In genomic region chr13:50685491-50685890, GRCh38 we compare ENCODE assay signal across 8 cellular contexts.
DNase-seq lines count a peak whose midpoint lies in the region; ATAC-seq lines count a peak whose summit lies in the region.

No MANE protein-coding gene starts in this region.

- peaks cover 8% of the 10 kb centered on the region for H3K27me3 Mint-ChIP-seq in stimulated activated naive CD8-positive, alpha-beta T cell treated with anti-CD3 and anti-CD28 coated beads, Interleukin-15, amount 100 ng/mL, for 72 hours

- H3K4me3 Mint-ChIP-seq in stimulated activated naive CD8-positive, alpha-beta T cell treated with anti-CD3 and anti-CD28 coated beads, Interleukin-15, amount 100 ng/mL, for 72 hours, result no peak overlapping the region

- H3K4me1 Mint-ChIP-seq in stimulated activated naive CD8-positive, alpha-beta T cell treated with anti-CD3 and anti-CD28 coated beads, Interleukin-15, amount 100 ng/mL, for 72 hours, result peaks cover 14% of the 10 kb centered on the region

- ATAC-seq in left ventricle myocardium superior (peak; percentile 84), HG03280 (IDR thresholded peaks at IDR 0.05; ENCODE audit: unreplicated experiment) (no peak), HG03571 (IDR thresholded peaks at IDR 0.05; ENCODE audit: unreplicated experiment) (no peak)
- ATAC-seq in stimulated activated naive CD8-positive, alpha-beta T cell treated with anti-CD3 and anti-CD28 coated beads, Interleukin-15, amount 100 ng/mL, for 72 hours, result no peak

- DNase-seq in NCI-H1092 (lab: John Stamatoyannopoulos, UW) (peak; percentile 47), amniotic epithelial cell (ENCODE audit: low read depth) (peak; percentile 13), left ventricle myocardium superior (peak; percentile 88), stromal cell of bone marrow (ENCODE audit: low read depth) (peak; percentile 65), SW 1271 (lab: John Stamatoyannopoulos, UW) (no peak)
- no peak for DNase-seq in stimulated activated naive CD8-positive, alpha-beta T cell treated with anti-CD3 and anti-CD28 coated beads, Interleukin-15, amount 100 ng/mL, for 72 hours

- peak overlapping the region in 1 of 2 donors; percentile 20 for H3K27ac Mint-ChIP-seq in stimulated activated naive CD8-positive, alpha-beta T cell treated with anti-CD3 and anti-CD28 coated beads, Interleukin-15, amount 100 ng/mL, for 72 hours

- H3K9me3 Mint-ChIP-seq in stimulated activated naive CD8-positive, alpha-beta T cell treated with anti-CD3 and anti-CD28 coated beads, Interleukin-15, amount 100 ng/mL, for 72 hours, result peaks cover 0 to 6% of the 10 kb centered on the region in 2 donors

- intact Hi-C loops in left ventricle myocardium superior (cut with micrococcal nuclease), result loop anchor here (10.0 kb wide), 1 partner anchor 101 kb away; no protein-coding TSS in a partner anchor

Comparison
In these comparisons a context has a peak if more than half of its experiments do, and no peak if none do; other contexts are left out.
1. DNase-seq: peak in NCI-H1092 (single experiment), amniotic epithelial cell (single experiment), left ventricle myocardium superior (single experiment) and stromal cell of bone marrow (single experiment); none in stimulated activated naive CD8-positive, alpha-beta T cell treated with anti-CD3 and anti-CD28 coated beads, Interleukin-15, amount 100 ng/mL, for 72 hours (0 of 2) and SW 1271 (0 of 2).